11 cellular contexts compared by ENCODE assay signal in the genomic region with DNA sequence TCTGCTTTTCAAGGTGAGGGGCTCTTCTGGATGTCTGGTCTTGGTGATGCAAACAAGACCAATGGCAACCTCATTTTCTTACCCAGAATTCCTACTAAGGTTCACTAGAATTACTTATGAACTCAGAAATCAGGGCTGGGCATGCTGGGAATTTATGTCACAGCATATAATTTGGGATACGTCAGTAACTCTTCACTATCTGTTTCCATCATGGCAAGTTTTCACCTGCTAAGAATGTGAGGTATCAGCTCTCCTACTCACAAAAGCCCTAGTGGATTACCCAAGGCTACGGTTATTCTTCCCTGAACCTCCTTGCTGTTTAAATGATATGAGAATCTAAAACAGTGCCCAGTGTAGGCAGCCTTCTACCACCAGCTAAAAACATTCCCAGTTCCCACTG. TPM values are rescaled to one million over a fixed set of nuclear protein-coding genes. Genes with fewer than 3 reads are reported as not detected.
"Had no signal": no experiment of that assay in that cellular context is flagged by ENCODE, and none has a peak within 500 bp of the region (broad histone marks: within the 10 kb centered on the region; RNA-seq: fewer than 3 reads in every experiment).

No MANE protein-coding gene starts in this region.

- H3K4me3 ChIP-seq: GM23338, K562 had no signal

- H3K9me3 Mint-ChIP-seq: GM23338, H9, HFFc6 had no signal

- ATAC-seq: GM23338, K562 had no signal

- H2AFZ ChIP-seq: GM23338 had no signal

- DNase-seq: HCEC 1CT, HFFc6, IMR-90, KG1 had no signal

- H3K4me2 ChIP-seq: GM23338 had no signal

- FAIRE-seq: H1, H54, HTR-8/SVneo, K562 had no signal

- H3K4me3 Mint-ChIP-seq: GM23338, H9, HFFc6 had no signal

- H3K27ac Mint-ChIP-seq: GM23338, H9, HFFc6 had no signal

RNA-seq across cellular contexts. Expression of a gene that starts 53.1 kb away (rescaled TPM):
- total RNA-seq: GM23338, H1, HFFc6, HT-29, IMR-90 had no signal
- polyA plus RNA-seq: IMR-90, K562 had no signal
